In the genomic region with DNA sequence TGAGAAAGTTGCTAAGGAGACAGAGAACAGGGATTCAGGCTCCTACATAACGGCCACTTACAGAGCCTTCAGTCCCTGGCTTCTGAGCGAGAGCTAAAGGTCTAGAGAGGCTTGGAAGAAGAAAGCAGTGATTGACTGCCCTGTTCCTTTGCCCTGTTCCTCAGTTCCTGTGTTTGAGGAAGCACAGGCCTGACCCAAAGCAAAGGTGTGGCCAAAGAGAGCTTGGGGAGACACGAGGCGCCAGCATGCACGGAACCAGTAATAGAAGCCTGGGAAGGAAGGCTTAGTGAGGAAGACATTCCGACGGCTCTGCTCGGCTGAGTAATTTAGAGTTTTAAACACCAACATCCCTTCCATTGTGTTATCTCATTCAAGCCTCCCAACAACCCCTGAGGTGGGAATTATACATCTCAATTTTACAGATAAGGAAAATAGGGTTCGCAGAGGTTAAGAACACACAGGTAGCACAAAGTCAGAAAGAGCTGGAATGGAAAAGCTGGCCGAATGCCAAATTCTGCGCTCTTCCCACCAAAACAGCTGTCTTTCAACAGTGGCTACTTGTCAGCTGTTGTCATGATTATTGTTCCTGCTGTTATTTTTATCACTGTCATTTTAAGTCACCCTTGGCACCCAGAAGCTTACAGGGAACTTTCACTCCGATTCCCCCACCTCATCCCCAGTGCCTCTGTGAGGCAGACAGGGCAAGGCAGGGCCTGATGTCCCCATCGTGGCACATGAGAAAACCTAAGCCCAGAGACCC, we compare ENCODE assay signal across 19 cellular contexts.
DNase-seq lines count a peak whose midpoint lies in the region; ATAC-seq and TF ChIP-seq lines count a peak whose summit lies in the region.
"Had no signal": no experiment of that assay in that cellular context is flagged by ENCODE, and none has a peak within 500 bp of the region (broad histone marks: within the 10 kb centered on the region; RNA-seq: fewer than 3 reads in every experiment).

No MANE protein-coding gene starts in this region.

- H3K4me1 Mint-ChIP-seq in WTC11 (peaks cover 12% of the 10 kb centered on the region), Caco-2 (ENCODE audit: low read depth, unreplicated experiment) (no peaks in the 10 kb centered on the region)

- H3K9me3 Mint-ChIP-seq in WTC11 = no peaks in the 10 kb centered on the region
- no peaks in the 10 kb centered on the region for H3K9me3 Mint-ChIP-seq in Caco-2 (ENCODE audit: unreplicated experiment)
- H3K9me3 Mint-ChIP-seq: CD4-positive, CD25-positive, alpha-beta regulatory T cell; stimulated activated naive CD8-positive, alpha-beta T cell treated with anti-CD3 and anti-CD28 coated beads, Interleukin-15, Interleukin-2, amounts not matched to agents 100 ng/mL and 50 ng/mL, for 24 hours had no signal

- no peaks in the 10 kb centered on the region for H3K36me3 Mint-ChIP-seq in WTC11
- no peaks in the 10 kb centered on the region for H3K36me3 Mint-ChIP-seq in Caco-2 (ENCODE audit: insufficient read depth, unreplicated experiment)
- H3K36me3 Mint-ChIP-seq: CD4-positive, CD25-positive, alpha-beta regulatory T cell had no signal

- no peaks in the 10 kb centered on the region for H3K79me2 ChIP-seq in OCI-LY7 (ENCODE audit: insufficient read depth, low read depth, low read length)

- H3K27ac Mint-ChIP-seq in WTC11 (no peak overlapping the region), Caco-2 (ENCODE audit: unreplicated experiment) (no peak overlapping the region)
- H3K27ac Mint-ChIP-seq: stimulated activated naive CD8-positive, alpha-beta T cell treated with anti-CD3 and anti-CD28 coated beads, Interleukin-15, Interleukin-2, amounts not matched to agents 100 ng/mL and 50 ng/mL, for 24 hours had no signal

- no peaks in the 10 kb centered on the region for H3K9me2 ChIP-seq in OCI-LY7 (ENCODE audit: insufficient read depth, low read length)

- H3K4me3 Mint-ChIP-seq in WTC11 = no peak overlapping the region
- no peak overlapping the region for H3K4me3 Mint-ChIP-seq in Caco-2 (ENCODE audit: unreplicated experiment)
- H3K4me3 Mint-ChIP-seq: CD4-positive, CD25-positive, alpha-beta regulatory T cell; neural crest cell; stimulated activated naive CD8-positive, alpha-beta T cell treated with anti-CD3 and anti-CD28 coated beads, Interleukin-15, Interleukin-2, amounts not matched to agents 100 ng/mL and 50 ng/mL, for 24 hours had no signal

- no peaks in the 10 kb centered on the region for H4K20me1 ChIP-seq in OCI-LY7 (ENCODE audit: insufficient read depth, low read length)

- H3K4me2 ChIP-seq in OCI-LY7 (ENCODE audit: low read length) = no peak overlapping the region

- H3K4me3 ChIP-seq in iPS-15b (ENCODE audit: low read depth, low read length) (no peak overlapping the region), stomach smooth muscle (ENCODE audit: low read length in 2 of 2) (no peak overlapping the region), Caco-2 (ENCODE audit: low read depth, low read length) (no peak overlapping the region), OCI-LY7 (ENCODE audit: low read depth, low read length, poor library complexity, severe bottlenecking) (no peak overlapping the region)

- intact Hi-C loops in Caco-2 (cut with micrococcal nuclease; ENCODE audit: unreplicated experiment) (no loop called here), OCI-LY7 (cut with micrococcal nuclease; ENCODE audit: unreplicated experiment) (no loop called here)

- H3K36me3 ChIP-seq in iPS-15b (ENCODE audit: control insufficient read depth, insufficient read depth, low read length) = no peaks in the 10 kb centered on the region
- peaks cover 0 to 4% of the 10 kb centered on the region in 2 donors for H3K36me3 ChIP-seq in stomach smooth muscle (ENCODE audit: control insufficient read depth in 2 of 2, insufficient read depth in 2 of 2, low read length in 2 of 2)
- H3K36me3 ChIP-seq in Caco-2 (ENCODE audit: control insufficient read depth, insufficient read depth, low read length) = no peaks in the 10 kb centered on the region
- no peaks in the 10 kb centered on the region for H3K36me3 ChIP-seq in OCI-LY7 (ENCODE audit: insufficient read depth, low read length)

- TF ChIP-seq CTCF in WTC11 (IDR thresholded peaks at IDR 0.05) (no peak), Caco-2 (IDR thresholded peaks at IDR 0.05; ENCODE audit: insufficient read depth in 1 of 2, low read depth in 1 of 2, low read length in 1 of 2, severe bottlenecking in 1 of 2, unreplicated experiment in 1 of 2) (no peak), OCI-LY7 (conservative IDR thresholded peaks at IDR 0.05; ENCODE audit: low read length) (no peak)

- BruUV-seq in Caco-2 (replicated peaks; lab: Mats Ljungman, UMichigan) = no TSS peak
- BruUV-seq in OCI-LY7 (replicated peaks; lab: Mats Ljungman, UMichigan) = no TSS peak

- H3K9ac ChIP-seq in iPS-15b (ENCODE audit: low read depth, low read length) (peak overlapping the region; percentile 3), stomach smooth muscle (ENCODE audit: low read length in 2 of 2) (no peak overlapping the region)

- H3K27me3 ChIP-seq in iPS-15b (ENCODE audit: control insufficient read depth, insufficient read depth, low read length) (no peaks in the 10 kb centered on the region), stomach smooth muscle (ENCODE audit: control insufficient read depth in 1 of 2, insufficient read depth in 2 of 2, low read length in 2 of 2) (no peaks in the 10 kb centered on the region), Caco-2 (replicated peaks; ENCODE audit: control insufficient read depth, insufficient read depth, low read length) (no peaks in the 10 kb centered on the region; the same call in 1 of the 2 replicates)

- H3K4me1 ChIP-seq in iPS-15b (ENCODE audit: control insufficient read depth, insufficient read depth, low read length) (no peaks in the 10 kb centered on the region), stomach smooth muscle (ENCODE audit: control insufficient read depth, insufficient read depth, low read length) (peaks cover 14% of the 10 kb centered on the region), Caco-2 (no peaks in the 10 kb centered on the region), OCI-LY7 (ENCODE audit: insufficient read depth, low read length, poor library complexity, severe bottlenecking) (no peaks in the 10 kb centered on the region)

- H3K9me3 ChIP-seq in iPS-15b (ENCODE audit: control insufficient read depth, insufficient read depth, low read length) = no peaks in the 10 kb centered on the region
- no peaks in the 10 kb centered on the region for H3K9me3 ChIP-seq in stomach smooth muscle (ENCODE audit: control insufficient read depth in 2 of 2, low read length in 2 of 2)
- no peaks in the 10 kb centered on the region for H3K9me3 ChIP-seq in Caco-2
- H3K9me3 ChIP-seq in OCI-LY7 (ENCODE audit: low read length) = no peaks in the 10 kb centered on the region

- H3K27me3 Mint-ChIP-seq in WTC11 (ENCODE audit: low read depth) = no peaks in the 10 kb centered on the region
- H3K27me3 Mint-ChIP-seq in Caco-2 (ENCODE audit: insufficient read depth, unreplicated experiment) = peaks cover 19% of the 10 kb centered on the region
- H3K27me3 Mint-ChIP-seq: CD4-positive, CD25-positive, alpha-beta regulatory T cell; stimulated activated naive CD8-positive, alpha-beta T cell treated with anti-CD3 and anti-CD28 coated beads, Interleukin-15, Interleukin-2, amounts not matched to agents 100 ng/mL and 50 ng/mL, for 24 hours had no signal

- DNase-seq in DMS79 treated with DMSO at 0.1 percent for 48 hours (lab: John Stamatoyannopoulos, UW) = peak; percentile 27
- DNase-seq in DMS79 (lab: John Stamatoyannopoulos, UW) = no peak
- DNase-seq in WTC11 (ENCODE audit: low spot score) = no peak
- DNase-seq in Caco-2 = no peak
- no peak for DNase-seq in mesenteric fat pad (ENCODE audit: low spot score)
- DNase-seq in OCI-LY7 (ENCODE audit: low spot score) = no peak
- DNase-seq: 8988T; activated CD4-positive, alpha-beta T cell treated with anti-CD3 and anti-CD28 coated beads for 1 hour; activated CD8-positive, alpha-beta memory T cell treated with anti-CD3 and anti-CD28 coated beads, Interleukin-2, amount 50 U/mL, for 48 hours; activated naive CD4-positive, alpha-beta T cell treated with anti-CD3 and anti-CD28 coated beads, Interleukin-2, amount 50 U/mL, for 16 hours; CD4-positive, CD25-positive, alpha-beta regulatory T cell; GDM1; GOT3; Karpas-422; NCI-H2081 treated with DMSO at 0.1 percent for 48 hours had no signal

- H2AFZ ChIP-seq in OCI-LY7 (ENCODE audit: low read length) = no peak overlapping the region

- POLR2A ChIA-PET in WTC11 (lab: Charles Lee) = no interaction called here
- POLR2A ChIA-PET in Caco-2 (lab: Charles Lee) = no interaction called here
- POLR2A ChIA-PET in OCI-LY7 (lab: Charles Lee) = interaction anchor here (0.6 kb wide), 1 partner anchor 10 kb away, joined by 4 read pairs; no protein-coding TSS in a partner anchor

- CTCF ChIA-PET in WTC11 (lab: Charles Lee) = no interaction called here
- CTCF ChIA-PET in Caco-2 (lab: Charles Lee) = no interaction called here
- CTCF ChIA-PET in OCI-LY7 (lab: Charles Lee; ENCODE audit: unreplicated experiment) = no interaction called here

- H3K27ac ChIP-seq in stomach smooth muscle (ENCODE audit: low read length) = peak overlapping the region; percentile 55
- H3K27ac ChIP-seq in OCI-LY7 (ENCODE audit: low read depth, low read length, poor library complexity, severe bottlenecking) = no peak overlapping the region

- peak; percentile 44; the same call in 1 of the 2 replicates for ATAC-seq in WTC11

TF ChIP-seq in WTC11, 78 proteins besides CTCF, POLR2A, EP300 and RAD21:
- TF ChIP-seq OVOL2 (CRISPR knock-in tag; IDR thresholded peaks at IDR 0.05; ENCODE audit: borderline replicate concordance) = no peak
